8 cellular contexts compared by ENCODE assay signal in genomic region chr18:48834421-48835011, GRCh38.
DNase-seq lines count a peak whose midpoint lies in the region; ATAC-seq and TF ChIP-seq lines count a peak whose summit lies in the region.

No MANE protein-coding gene starts in this region.

- no peaks in the 10 kb centered on the region for H3K9me3 ChIP-seq in thyroid gland

- peak; percentile 46 for ATAC-seq in HG02678 (IDR thresholded peaks at IDR 0.05; ENCODE audit: unreplicated experiment)

- H3K27me3 ChIP-seq in thyroid gland: no peaks in the 10 kb centered on the region

- no peaks in the 10 kb centered on the region for H3K36me3 ChIP-seq in thyroid gland

- TF ChIP-seq CTCF in GM12864 (IDR thresholded peaks at IDR 0.05; ENCODE audit: low read depth, low read length, missing control alignments) (no peak), epithelial cell of esophagus (IDR thresholded peaks at IDR 0.05; ENCODE audit: insufficient read depth, low read depth, low read length, missing control alignments) (no peak), thyroid gland (IDR thresholded peaks at IDR 0.05) (no peak)

- peak overlapping the region; percentile 45 for H3K4me3 ChIP-seq in GM12864 (ENCODE audit: low read depth, low read length)
- no peak overlapping the region for H3K4me3 ChIP-seq in epithelial cell of esophagus (ENCODE audit: low read length)
- H3K4me3 ChIP-seq in thyroid gland (replicated peaks in 1 of 3): no peak overlapping the region

- DNase-seq in GM12864 (ENCODE audit: low read depth) (peak; percentile 49), NOMO-1 treated with DMSO at 0.1 percent for 48 hours (lab: John Stamatoyannopoulos, UW; ENCODE audit: unreplicated experiment) (peak; percentile 92), epithelial cell of esophagus (ENCODE audit: low read depth) (peak; percentile 95), occipital lobe (lab: John Stamatoyannopoulos, UW) (peak; percentile 50), thyroid gland (peak; percentile 42 to 46), NCI-H748 treated with DMSO at 0.1 percent for 48 hours (lab: John Stamatoyannopoulos, UW) (no peak)
- DNase-seq in activated CD8-positive, alpha-beta memory T cell treated with anti-CD3 and anti-CD28 coated beads, Interleukin-2, amount 50 U/mL, for 4 hours: peak; percentile 69

- intact Hi-C loops in thyroid gland (cut with DNase I): no loop called here

- TF ChIP-seq POLR2A in thyroid gland (IDR thresholded peaks at IDR 0.05): no peak

- peak overlapping the region in 1 of 3 donors; percentile 54 for H3K27ac ChIP-seq in thyroid gland

- WGBS in thyroid gland, 2 donors: 80 to 87% methylated on average over 15 to 16 of the region's 18 CpGs

- peaks cover 20 to 52% of the 10 kb centered on the region in 2 donors for H3K4me1 ChIP-seq in thyroid gland
